Comparison of ENCODE assay signal across 18 cellular contexts in the genomic region with DNA sequence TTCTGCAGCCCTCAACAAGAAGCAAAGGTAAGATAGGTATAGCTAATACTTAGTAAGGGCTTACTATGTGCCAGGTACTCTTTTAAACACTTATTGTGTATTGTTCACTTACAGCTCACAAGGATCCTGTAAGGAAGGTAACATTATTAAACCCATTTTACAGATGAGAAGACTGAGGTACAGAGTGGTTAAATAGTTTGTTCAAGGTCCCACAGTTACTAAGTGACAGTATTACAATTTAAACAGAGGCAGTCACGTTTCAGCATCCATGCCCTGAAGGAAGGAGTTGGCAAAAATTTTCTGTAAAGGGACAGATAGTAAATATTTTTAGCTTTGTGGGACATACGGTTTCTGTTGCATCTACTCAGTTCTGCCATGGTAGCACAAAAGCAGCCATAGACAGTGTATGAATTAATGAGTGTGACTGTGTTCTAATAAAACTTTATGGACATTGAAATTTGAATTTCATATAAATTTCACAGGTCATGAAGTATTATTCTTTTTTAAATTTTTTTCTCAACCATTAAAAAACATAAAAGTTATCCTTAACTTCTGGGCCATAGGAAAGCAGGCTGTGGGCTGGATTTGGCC.
DNase-seq lines count a peak whose midpoint lies in the region; ATAC-seq, FAIRE-seq and TF ChIP-seq lines count a peak whose summit lies in the region.
"Had no signal": no experiment of that assay in that cellular context is flagged by ENCODE, and none has a peak within 500 bp of the region (broad histone marks: within the 10 kb centered on the region; RNA-seq: fewer than 3 reads in every experiment).

No MANE protein-coding gene starts in this region.

- TSS peak; percentile 75 for BruUV-seq in endothelial cell of umbilical vein (replicated peaks; lab: Mats Ljungman, UMichigan)

- WGBS in heart right ventricle, 2 donors: 86 to 87% methylated on average over 2 of the region's 2 CpGs

- CTCF ChIA-PET in endothelial cell of umbilical vein (lab: Charles Lee): interaction anchor here (0.8 to 3.2 kb wide), 6 partner anchors 11 to 561 kb away, joined by 3 to 26 read pairs (median 4); no protein-coding TSS in a partner anchor

- H3K27me3 ChIP-seq in heart right ventricle: no peaks in the 10 kb centered on the region
- H3K27me3 ChIP-seq in endothelial cell of umbilical vein (ENCODE audit: control insufficient read depth in 2 of 2, insufficient read depth in 2 of 2, low read length in 2 of 2): no peaks in the 10 kb centered on the region
- H3K27me3 ChIP-seq in osteoblast (ENCODE audit: insufficient read depth, low read length): no peaks in the 10 kb centered on the region
- no peaks in the 10 kb centered on the region for H3K27me3 ChIP-seq in uterus
- H3K27me3 ChIP-seq: breast epithelium had no signal

- H3K4me1 ChIP-seq in heart right ventricle (peaks cover 0 to 44% (median 26%) of the 10 kb centered on the region in 9 donors), endothelial cell of umbilical vein (ENCODE audit: control insufficient read depth, extremely low read depth, insufficient read depth, low read length) (peaks cover 41% of the 10 kb centered on the region), osteoblast (ENCODE audit: insufficient read depth, low read length) (peaks cover 29% of the 10 kb centered on the region), uterus (peaks cover 0 to 3% of the 10 kb centered on the region in 2 donors)
- H3K4me1 ChIP-seq: breast epithelium, HAP-1 had no signal

- dilution Hi-C loops in endothelial cell of umbilical vein (cut with MboI; ENCODE audit: extremely low pct_ligation_motif_present, low sequenced_read_pairs): no loop called here

- H3K36me3 ChIP-seq in heart right ventricle (peaks cover 0 to 11% (median 0%) of the 10 kb centered on the region in 9 donors), endothelial cell of umbilical vein (ENCODE audit: control insufficient read depth in 2 of 2, extremely low read depth in 1 of 2, insufficient read depth in 2 of 2, low read length in 2 of 2) (peaks cover 0 to 3% of the 10 kb centered on the region in 2 experiments), osteoblast (ENCODE audit: insufficient read depth, low read length) (no peaks in the 10 kb centered on the region), uterus (no peaks in the 10 kb centered on the region)
- H3K36me3 ChIP-seq: breast epithelium, HAP-1 had no signal

- POLR2A ChIA-PET in endothelial cell of umbilical vein (lab: Charles Lee): interaction anchor here (0.6 to 0.7 kb wide), 2 partner anchors 48 to 49 kb away, joined by 3 to 4 read pairs; no protein-coding TSS in a partner anchor

- DNase-seq in heart right ventricle (no peak), Right ventricle myocardium inferior (ENCODE audit: missing footprints) (no peak), endothelial cell of umbilical vein (ENCODE audit: low read depth, low spot score) (no peak), osteoblast (ENCODE audit: insufficient read length, low spot score, missing footprints) (no peak), uterus (no peak), HT-29 (ENCODE audit: low spot score) (no peak), NCI-H2107 treated with DMSO at 0.1 percent for 48 hours (lab: John Stamatoyannopoulos, UW; ENCODE audit: unreplicated experiment) (no peak)
- no peak for DNase-seq in activated CD4-positive, CD25-positive, alpha-beta regulatory T cell treated with anti-CD3 and anti-CD28 coated beads, Interleukin-2, amount 50 U/mL, for 72 hours
- DNase-seq: activated CD8-positive, alpha-beta memory T cell treated with anti-CD3 and anti-CD28 coated beads, Interleukin-2, amount 50 U/mL, for 48 hours; activated effector memory CD4-positive, alpha-beta T cell treated with Interleukin-2 at 50 U/mL for 16 hours; naive thymus-derived CD8-positive, alpha-beta T cell; NCI-H2171; SHP77 treated with DMSO at 0.1 percent for 48 hours had no signal

- H4K20me1 ChIP-seq in endothelial cell of umbilical vein (replicated peaks; ENCODE audit: control insufficient read depth, extremely low read depth, insufficient read depth, low read length) (no peaks in the 10 kb centered on the region), osteoblast (ENCODE audit: insufficient read depth, low read length) (no peaks in the 10 kb centered on the region)

- FAIRE-seq in endothelial cell of umbilical vein (lab: Jason Lieb, UNC): no peak

- H2AFZ ChIP-seq in endothelial cell of umbilical vein (ENCODE audit: low read depth, low read length) (no peak overlapping the region), osteoblast (ENCODE audit: low read length) (peak overlapping the region; percentile 48)

- peaks cover 2% of the 10 kb centered on the region for H3K79me2 ChIP-seq in endothelial cell of umbilical vein (ENCODE audit: control insufficient read depth, insufficient read depth, low read length)
- H3K79me2 ChIP-seq in osteoblast (ENCODE audit: insufficient read depth, low read length): no peaks in the 10 kb centered on the region
- H3K79me2 ChIP-seq: parathyroid adenoma had no signal

- TF ChIP-seq POLR2A in endothelial cell of umbilical vein (IDR thresholded peaks at IDR 0.05; ENCODE audit: low read depth, low read length): no peak
- TF ChIP-seq POLR2A in uterus (IDR thresholded peaks at IDR 0.05): no peak

- peak overlapping the region; percentile 77 for H3K9ac ChIP-seq in endothelial cell of umbilical vein (replicated peaks; ENCODE audit: extremely low read depth, insufficient read depth, low read length)
- H3K9ac ChIP-seq: parathyroid adenoma had no signal

- H3K4me2 ChIP-seq in endothelial cell of umbilical vein (ENCODE audit: insufficient read depth, low read length) (peak overlapping the region; percentile 81), osteoblast (ENCODE audit: insufficient read depth, low read length) (peak overlapping the region; percentile 72)

- H3K9me3 ChIP-seq in heart right ventricle (peaks cover 0 to 9% (median 5%) of the 10 kb centered on the region in 11 donors), endothelial cell of umbilical vein (replicated peaks; ENCODE audit: control insufficient read depth, insufficient read depth, low read length) (no peaks in the 10 kb centered on the region), osteoblast (ENCODE audit: low read depth, low read length) (peaks cover 4% of the 10 kb centered on the region), uterus (no peaks in the 10 kb centered on the region)
- H3K9me3 ChIP-seq: HAP-1 had no signal

- intact Hi-C loops in heart right ventricle (cut with DNase I): loop anchor here in 1 of 10 donors (10.0 kb wide), 2 partner anchors 78 to 468 kb away; partner anchors contain the start of gene LTBP1
- intact Hi-C loops in Right ventricle myocardium inferior (cut with DNase I): no loop called here
- intact Hi-C loops in endothelial cell of umbilical vein (cut with micrococcal nuclease): loop anchor here (2.0 to 10.0 kb wide), 8 partner anchors 55 to 562 kb away; no protein-coding TSS in a partner anchor
- intact Hi-C loops in uterus (cut with DNase I; ENCODE audit: low total_unique reads): no loop called here

- ATAC-seq in heart right ventricle: no peak
- ATAC-seq in Right ventricle myocardium inferior: no peak
- ATAC-seq: naive thymus-derived CD8-positive, alpha-beta T cell had no signal

- no peak overlapping the region for H3K4me3 ChIP-seq in heart right ventricle
- peak overlapping the region in 1 of 3 experiments; percentile 18 for H3K4me3 ChIP-seq in endothelial cell of umbilical vein (replicated peaks in 1 of 3; ENCODE audit: insufficient read depth in 1 of 3, low read depth in 1 of 3, low read length in 3 of 3)
- no peak overlapping the region for H3K4me3 ChIP-seq in osteoblast (ENCODE audit: insufficient read depth, low read length)
- no peak overlapping the region for H3K4me3 ChIP-seq in uterus
- H3K4me3 ChIP-seq: breast epithelium, HAP-1 had no signal

- no peaks in the 10 kb centered on the region for H3K9me1 ChIP-seq in endothelial cell of umbilical vein (replicated peaks; ENCODE audit: control insufficient read depth, extremely low read depth, insufficient read depth, low read length)

- H3K27ac ChIP-seq in heart right ventricle (peak overlapping the region in 8 of 10 donors; percentile 16 to 76 (median 68)), endothelial cell of umbilical vein (ENCODE audit: insufficient read depth, low read depth, low read length) (peak overlapping the region; percentile 88), osteoblast (ENCODE audit: low read depth, low read length) (peak overlapping the region; percentile 74), uterus (peak overlapping the region; percentile 57 to 77)
- H3K27ac ChIP-seq: breast epithelium, C4-2B, parathyroid adenoma, VCaP had no signal

- TF ChIP-seq CTCF in heart right ventricle (IDR thresholded peaks at IDR 0.05) (no peak), endothelial cell of umbilical vein (IDR thresholded peaks at IDR 0.05; ENCODE audit: extremely low read depth in 1 of 2, insufficient read depth in 1 of 2, low read depth in 1 of 2, low read length in 2 of 2) (no peak), osteoblast (IDR thresholded peaks at IDR 0.05; ENCODE audit: extremely low read depth, low read depth, low read length) (no peak), uterus (IDR thresholded peaks at IDR 0.05) (no peak)

TF ChIP-seq in endothelial cell of umbilical vein, 7 proteins besides CTCF, POLR2A, EP300 and RAD21:
- no peak for TF ChIP-seq GATA2 (IDR thresholded peaks at IDR 0.05; ENCODE audit: insufficient read depth, insufficient read length, low read depth, low read length)
- no peak for TF ChIP-seq FOS (IDR thresholded peaks at IDR 0.05; ENCODE audit: borderline replicate concordance, insufficient read depth, low read length)
- TF ChIP-seq MYC (IDR thresholded peaks at IDR 0.05; ENCODE audit: low read depth, low read length): no peak
- TF ChIP-seq MAX (IDR thresholded peaks at IDR 0.05; ENCODE audit: insufficient read depth, insufficient read length): no peak
- no peak for TF ChIP-seq POLR2AphosphoS5 (IDR thresholded peaks at IDR 0.05; ENCODE audit: insufficient read depth, low read depth, low read length)
TF ChIP-seq in endothelial cell of umbilical vein: peak in this region for 0.
